Comparison of ENCODE assay signal across 8 cellular contexts in the genomic region with DNA sequence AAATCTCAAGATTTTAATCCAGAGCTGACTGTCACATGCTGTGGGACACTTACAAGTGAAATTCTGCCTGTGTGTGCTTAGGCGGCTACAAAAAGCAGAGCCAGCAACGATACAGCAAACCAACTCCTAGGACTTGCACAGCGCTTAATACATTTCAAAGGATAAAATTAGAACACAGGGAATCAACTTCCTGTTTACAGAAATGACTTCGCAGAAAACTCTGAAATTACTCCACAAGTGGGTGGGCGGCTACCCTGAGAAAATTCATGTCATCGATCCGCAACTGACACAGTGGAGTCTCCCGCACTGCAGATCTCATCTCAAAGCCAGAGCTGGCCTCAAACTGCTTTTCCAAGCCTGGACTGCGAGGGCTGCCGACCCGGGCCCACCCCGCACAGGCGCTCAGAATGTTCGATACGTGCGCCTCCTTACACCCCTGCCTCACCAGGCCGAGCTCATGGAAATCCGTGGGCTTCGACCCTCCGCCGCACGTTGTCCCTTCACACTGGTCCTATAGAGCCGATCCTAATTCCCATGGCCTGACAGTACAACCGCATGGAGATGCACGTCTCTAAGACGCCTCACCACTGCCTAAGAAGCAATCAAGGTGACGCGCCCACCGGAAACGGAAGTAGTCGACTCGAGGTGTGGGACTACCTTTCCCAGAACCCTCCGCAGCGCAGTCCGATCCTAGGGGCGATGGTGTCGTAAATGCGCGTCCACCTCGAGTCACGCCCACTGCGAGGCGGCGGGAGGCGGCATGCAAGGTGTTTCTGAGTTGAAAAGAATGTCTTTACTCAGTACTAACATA. TPM values are rescaled to one million over a fixed set of nuclear protein-coding genes. Genes with fewer than 3 reads are reported as not detected.
DNase-seq lines count a peak whose midpoint lies in the region; ATAC-seq and TF ChIP-seq lines count a peak whose summit lies in the region.

A gene (minus strand): TSS at position 609 of the 811 bp plus-strand sequence. CDS start 5,625 bp downstream, outside the sequence.

- peak; percentile 67 for DNase-seq in GM04503 (ENCODE audit: low read depth)
- DNase-seq in NCI-H446 treated with DMSO at 0.1 percent for 48 hours (lab: John Stamatoyannopoulos, UW): peak; percentile 67
- DNase-seq in activated CD8-positive, alpha-beta memory T cell treated with anti-CD3 and anti-CD28 coated beads, Interleukin-2, amount 50 U/mL, for 1 hour (ENCODE audit: extremely low read depth): peak; percentile 39
- DNase-seq in endothelial cell (ENCODE audit: low spot score): peak; percentile 67
- DNase-seq in memory B cell (ENCODE audit: low spot score in 2 of 2): peak; percentile 44
- DNase-seq in stimulated activated CD4-positive, alpha-beta T cell treated with anti-CD3 and anti-CD28 coated beads, TNF-alpha, amount 100 ng/mL, for 24 hours (ENCODE audit: low read depth in 3 of 3): peak; percentile 46 to 76 (median 53)

- H3K4me3 Mint-ChIP-seq in endothelial cell (ENCODE audit: unreplicated experiment): peak within 1 kb of the TSS; percentile 92
- H3K4me3 Mint-ChIP-seq in memory B cell: peak within 1 kb of the TSS; percentile 93

- H3K36me3 Mint-ChIP-seq in endothelial cell (ENCODE audit: low read depth, unreplicated experiment) (peaks cover 49% of the 10 kb centered on the region), memory B cell (peaks cover 45% of the 10 kb centered on the region)

- peaks cover 51% of the 10 kb centered on the region for H3K9me3 Mint-ChIP-seq in endothelial cell (ENCODE audit: unreplicated experiment)
- peaks cover 41% of the 10 kb centered on the region for H3K9me3 Mint-ChIP-seq in memory B cell

- TF ChIP-seq CTCF in endothelial cell (IDR thresholded peaks at IDR 0.05; ENCODE audit: unreplicated experiment): no peak

- peak; percentile 99 for ATAC-seq in memory B cell (ENCODE audit: low read depth)
- no peak for ATAC-seq in GM19023 (IDR thresholded peaks at IDR 0.05; ENCODE audit: unreplicated experiment)
- ATAC-seq in HG03045 (IDR thresholded peaks at IDR 0.05; ENCODE audit: unreplicated experiment): no peak

- H3K4me1 Mint-ChIP-seq in endothelial cell (ENCODE audit: unreplicated experiment) (peaks cover 3% of the 10 kb centered on the region), memory B cell (peaks cover 3% of the 10 kb centered on the region)

- peak within 1 kb of the TSS; percentile 87 for H3K27ac Mint-ChIP-seq in endothelial cell (ENCODE audit: unreplicated experiment)
- no peak within 1 kb of the TSS for H3K27ac Mint-ChIP-seq in memory B cell

- H3K27me3 Mint-ChIP-seq in endothelial cell (ENCODE audit: unreplicated experiment): peaks cover 8% of the 10 kb centered on the region
- peaks cover 14% of the 10 kb centered on the region for H3K27me3 Mint-ChIP-seq in memory B cell

RNA-seq across cellular contexts. Expression of the gene that starts here (rescaled TPM):
- 10.3 TPM for total RNA-seq in endothelial cell (ENCODE audit: unreplicated experiment)
